ENCODE assay signal across 20 cellular contexts in genomic region chr5:180844858-180845257, GRCh38. TPM values are rescaled to one million over a fixed set of nuclear protein-coding genes. Genes with fewer than 3 reads are reported as not detected.
A peak's percentile ranks its signal among the peaks of the same experiment; 100 is the strongest.
DNase-seq lines count a peak whose midpoint lies in the region; ATAC-seq and TF ChIP-seq lines count a peak whose summit lies in the region.
"Had no signal": no experiment of that assay in that cellular context is flagged by ENCODE, and none has a peak within 500 bp of the region (broad histone marks: within the 10 kb centered on the region; RNA-seq: fewer than 3 reads in every experiment).

No MANE protein-coding gene starts in this region.

- H3K4me3 Mint-ChIP-seq in WTC11: no peak overlapping the region
- H3K4me3 Mint-ChIP-seq: CD14-positive monocyte; CD4-positive, alpha-beta T cell; CD8-positive, alpha-beta memory T cell; HFFc6 had no signal

- no peak overlapping the region for H2AFZ ChIP-seq in trophoblast cell (ENCODE audit: insufficient read depth, low read length, poor library complexity)
- H2AFZ ChIP-seq: GM23248 had no signal

- no peak overlapping the region for H3K4ac ChIP-seq in trophoblast cell (ENCODE audit: low read depth, low read length)

- H3K27me3 Mint-ChIP-seq in WTC11 (ENCODE audit: low read depth): peaks cover 43% of the 10 kb centered on the region
- H3K27me3 Mint-ChIP-seq: CD4-positive, alpha-beta T cell had no signal

- H2BK120ac ChIP-seq in trophoblast cell (ENCODE audit: insufficient read depth, low read length, poor library complexity): no peak overlapping the region

- no peak overlapping the region for H3K27ac Mint-ChIP-seq in WTC11
- H3K27ac Mint-ChIP-seq: CD14-positive monocyte; CD4-positive, alpha-beta T cell; CD8-positive, alpha-beta memory T cell; HFFc6 had no signal

- CTCF ChIA-PET in WTC11 (lab: Charles Lee): interaction anchor here (0.8 kb wide), 1 partner anchor 233 kb away, joined by 3 read pairs; no protein-coding TSS in a partner anchor

- no peak overlapping the region for H3K14ac ChIP-seq in trophoblast cell (ENCODE audit: low read length)

- no peak for TF ChIP-seq EP300 in ovary (IDR thresholded peaks at IDR 0.05)

- WGBS in trophoblast cell (ENCODE audit: extremely low coverage, insufficient coverage, insufficient read length): no CpG with 5 or more reads among the region's 1 CpG
- 95 to 100% (median 100%) methylated on average over 1 of the region's 1 CpG for WGBS in ovary, 3 donors

- intact Hi-C loops in ovary (cut with DNase I) (no loop called here), dorsolateral prefrontal cortex (cut with DNase I) (no loop called here)

- H3K9ac ChIP-seq in HUES48 (ENCODE audit: low read depth, low read length): no peak overlapping the region
- H3K9ac ChIP-seq in trophoblast cell (ENCODE audit: low read length): no peak overlapping the region
- H3K9ac ChIP-seq: BLaER1 treated with 17β-estradiol and CSF1 and Interleukin-3, amounts not matched to agents 10 nM and 100 nM; GM23248 had no signal

- no peak overlapping the region for H2AK5ac ChIP-seq in trophoblast cell (ENCODE audit: low read length)

- H3K36me3 Mint-ChIP-seq in WTC11: peaks cover 68% of the 10 kb centered on the region

- H3K27me3 ChIP-seq in HUES48 (ENCODE audit: control insufficient read depth, insufficient read depth, low read length) (no peaks in the 10 kb centered on the region), trophoblast cell (ENCODE audit: insufficient read depth, low read length) (no peaks in the 10 kb centered on the region), ovary (no peaks in the 10 kb centered on the region), dorsolateral prefrontal cortex (no peaks in the 10 kb centered on the region)
- H3K27me3 ChIP-seq: BE2C; BLaER1 treated with 17β-estradiol and CSF1 and Interleukin-3, amounts not matched to agents 10 nM and 100 nM had no signal

- peak overlapping the region; percentile 73 for H3K27ac ChIP-seq in HUES48 (ENCODE audit: low read depth, low read length)
- H3K27ac ChIP-seq in trophoblast cell (ENCODE audit: low read depth, low read length): no peak overlapping the region
- H3K27ac ChIP-seq in ovary: no peak overlapping the region
- no peak overlapping the region for H3K27ac ChIP-seq in dorsolateral prefrontal cortex
- H3K27ac ChIP-seq: BLaER1 treated with 17β-estradiol and CSF1 and Interleukin-3, amounts not matched to agents 10 nM and 100 nM; GM23248 had no signal

- no peak overlapping the region for H3K18ac ChIP-seq in trophoblast cell (ENCODE audit: low read length)

- H3K79me2 ChIP-seq in trophoblast cell (ENCODE audit: control insufficient read depth, insufficient read depth, low read length, poor library complexity): no peaks in the 10 kb centered on the region

- H2BK12ac ChIP-seq in trophoblast cell (ENCODE audit: low read length): no peak overlapping the region

- H4K12ac ChIP-seq in trophoblast cell (ENCODE audit: low read depth, low read length): no peak overlapping the region

- H3K9me3 ChIP-seq in HUES48 (ENCODE audit: control insufficient read depth, insufficient read depth, low read length) (peaks cover 41% of the 10 kb centered on the region), trophoblast cell (ENCODE audit: insufficient read depth, low read depth, low read length) (peaks cover 10% of the 10 kb centered on the region), ovary (peaks cover 0 to 11% of the 10 kb centered on the region in 2 donors)
- H3K9me3 ChIP-seq: BE2C had no signal

- no peak overlapping the region for H3K23ac ChIP-seq in trophoblast cell (ENCODE audit: low read length)

- peaks cover 14% of the 10 kb centered on the region for H3K4me1 Mint-ChIP-seq in WTC11
- H3K4me1 Mint-ChIP-seq: CD14-positive monocyte had no signal

- no peak overlapping the region for H4K91ac ChIP-seq in trophoblast cell (ENCODE audit: low read depth, low read length)

- TF ChIP-seq POLR2A in ovary (IDR thresholded peaks at IDR 0.05): no peak

- no peak overlapping the region for H3K4me3 ChIP-seq in HUES48 (ENCODE audit: low read depth, low read length)
- H3K4me3 ChIP-seq in trophoblast cell (ENCODE audit: low read depth, low read length): no peak overlapping the region
- H3K4me3 ChIP-seq in ovary: no peak overlapping the region
- no peak overlapping the region for H3K4me3 ChIP-seq in dorsolateral prefrontal cortex
- H3K4me3 ChIP-seq: BLaER1 treated with 17β-estradiol and CSF1 and Interleukin-3, amounts not matched to agents 10 nM and 100 nM; GM12878; GM23248; HAP-1 had no signal

- H2BK5ac ChIP-seq in trophoblast cell (ENCODE audit: low read depth, low read length, poor library complexity): no peak overlapping the region

- ATAC-seq in WTC11 (peak; percentile 73), HG02623 (IDR thresholded peaks at IDR 0.05; ENCODE audit: unreplicated experiment) (no peak)
- ATAC-seq: GM12878 had no signal

- H3K4me1 ChIP-seq in HUES48 (ENCODE audit: control insufficient read depth, insufficient read depth, low read length) (peaks cover 13% of the 10 kb centered on the region), trophoblast cell (ENCODE audit: control insufficient read depth in 1 of 2, insufficient read depth in 2 of 2, low read length in 2 of 2) (no peaks in the 10 kb centered on the region), ovary (ENCODE audit: insufficient read depth) (no peaks in the 10 kb centered on the region)
- H3K4me1 ChIP-seq: BE2C; BLaER1 treated with 17β-estradiol and CSF1 and Interleukin-3, amounts not matched to agents 10 nM and 100 nM; HAP-1 had no signal

- no peak overlapping the region for H4K8ac ChIP-seq in trophoblast cell (ENCODE audit: low read depth, low read length)

- TF ChIP-seq CTCF in WTC11 (IDR thresholded peaks at IDR 0.05): no peak
- TF ChIP-seq CTCF in ovary (IDR thresholded peaks at IDR 0.05): no peak
- TF ChIP-seq CTCF in dorsolateral prefrontal cortex (IDR thresholded peaks at IDR 0.05 in 54 of 56, conservative IDR thresholded peaks at IDR 0.05 in 2 of 56; ENCODE audit: low read depth in 1 of 56, partially characterized antibody in 56 of 56): no peak

- peaks cover 70% of the 10 kb centered on the region for H3K9me3 Mint-ChIP-seq in WTC11

- DNase-seq in WTC11 (ENCODE audit: low spot score) (no peak), trophoblast cell (peak; percentile 72 to 81), ovary (no peak), dorsolateral prefrontal cortex (no peak)
- DNase-seq: AML-193; BE2C; CD4-positive, alpha-beta T cell; CD8-positive, alpha-beta memory T cell; DMS 273 treated with DMSO at 0.1 percent for 48 hours; DMS79; EL; GDM1; GM23248; HFFc6 had no signal

- no peak overlapping the region for H3K4me2 ChIP-seq in trophoblast cell (ENCODE audit: low read length)
- H3K4me2 ChIP-seq: BLaER1 treated with 17β-estradiol and CSF1 and Interleukin-3, amounts not matched to agents 10 nM and 100 nM had no signal

- H3K79me1 ChIP-seq in trophoblast cell (ENCODE audit: low read length): no peaks in the 10 kb centered on the region

- POLR2A ChIA-PET in WTC11 (lab: Charles Lee): no interaction called here

- H3K36me3 ChIP-seq in HUES48 (ENCODE audit: control insufficient read depth, insufficient read depth, low read length): peaks cover 32% of the 10 kb centered on the region
- H3K36me3 ChIP-seq in trophoblast cell (ENCODE audit: control insufficient read depth in 1 of 2, insufficient read depth in 2 of 2, low read length in 2 of 2): peaks cover 4 to 20% of the 10 kb centered on the region in 2 experiments
- H3K36me3 ChIP-seq in ovary: peaks cover 3% of the 10 kb centered on the region

TF ChIP-seq in WTC11, 78 proteins besides CTCF, POLR2A, EP300 and RAD21 (continues in another document):
- TF ChIP-seq ZNF232 (CRISPR knock-in tag; IDR thresholded peaks at IDR 0.05) (no peak), ATF1 (CRISPR knock-in tag; IDR thresholded peaks at IDR 0.05) (no peak), ZBTB43 (CRISPR knock-in tag; IDR thresholded peaks at IDR 0.05) (no peak), PREB (CRISPR knock-in tag; IDR thresholded peaks at IDR 0.05; ENCODE audit: borderline replicate concordance) (no peak)

RNA-seq across cellular contexts. Expression of gene ZFP62, which starts 16.2 kb away (rescaled TPM):
- total RNA-seq in WTC11 (2021) (35.7 to 41.2 TPM (median 39.5 TPM) in 3 replicates), ovary (10 to 100 TPM; 22.7 to 47.8 (median 33.8) TPM), dorsolateral prefrontal cortex (10 to 100 TPM; 22.6 to 53.4 (median 34.2) TPM)
- 22.6 and 23.8 TPM in 2 replicates for polyA plus RNA-seq in trophoblast cell (2013)
- 10 to 100 TPM; 23.2 to 36.3 TPM for polyA plus RNA-seq in ovary

RNA-seq across cellular contexts. Expression of gene MGAT1, which starts 42.3 kb away (rescaled TPM):
- total RNA-seq in WTC11 (2021) (78.4 to 93.6 TPM (median 86.3 TPM) in 3 replicates), ovary (100 to 1,000 TPM in 5 of 7 donors, 10 to 100 TPM in 2; 84.0 to 154 (median 131) TPM), dorsolateral prefrontal cortex (100 to 1,000 TPM in 4 of 120 experiments, 10 to 100 TPM in 116; 46.5 to 113 (median 70.3) TPM)
- 153 and 167 TPM in 2 replicates for polyA plus RNA-seq in trophoblast cell (2013)
- 100 to 1,000 TPM in 1 of 2 donors, 10 to 100 TPM in 1; 66.6 to 128 TPM for polyA plus RNA-seq in ovary

RNA-seq across cellular contexts. Expression of gene BTNL8, which starts 54.1 kb away (rescaled TPM):
- total RNA-seq in WTC11 (2021) (0.48 to 0.96 TPM (median 0.85 TPM) in 3 replicates), ovary (1 to 10 TPM in 1 of 7 donors, under 1 TPM in 2, not detected in 4; 0.24 to 3.9 (median 0.41) TPM), dorsolateral prefrontal cortex (1 to 10 TPM in 3 of 120 experiments, under 1 TPM in 42, not detected in 75; 0.26 to 1.2 (median 0.51) TPM)
- not detected in 2 replicates for polyA plus RNA-seq in trophoblast cell (2013)
- under 1 TPM in 1 of 2 donors, not detected in 1; 0.04 TPM for polyA plus RNA-seq in ovary
- total RNA-seq: CD4-positive, alpha-beta T cell; GM23248; HFFc6 had no signal
- polyA plus RNA-seq: CD8-positive, alpha-beta memory T cell; GM23248 had no signal

Comparison
In these comparisons a context has a peak if more than half of its experiments do, and no peak if none do; other contexts are left out.
1. DNase-seq: peak in trophoblast cell (2 of 2); none in WTC11 (single experiment), ovary (0 of 5) and dorsolateral prefrontal cortex (0 of 10).